In genomic region chr14:56797569-56798446, GRCh38 we compare ENCODE assay signal across 1 cellular context.
TF ChIP-seq lines count a peak whose summit lies in the region.

No MANE protein-coding gene starts in this region.

TF ChIP-seq in HepG2, 621 proteins besides CTCF, POLR2A, EP300 and RAD21 (continued from another document):
- no peak for TF ChIP-seq AFF4 (CRISPR knock-in tag; IDR thresholded peaks at IDR 0.05)
- TF ChIP-seq KDM2A (CRISPR knock-in tag; IDR thresholded peaks at IDR 0.05; ENCODE audit: borderline replicate concordance, low read depth), result no peak
- TF ChIP-seq SP1 (IDR thresholded peaks at IDR 0.05), result no peak
- no peak for TF ChIP-seq SP1 (CRISPR knock-in tag; IDR thresholded peaks at IDR 0.05)
- no peak for TF ChIP-seq CHD2 (IDR thresholded peaks at IDR 0.05; ENCODE audit: low read depth, low read length)
- TF ChIP-seq HMG20B (CRISPR knock-in tag; conservative IDR thresholded peaks at IDR 0.05), result no peak
- TF ChIP-seq WIZ (CRISPR knock-in tag; IDR thresholded peaks at IDR 0.05), result no peak
